Comparison of ENCODE assay signal across 7 cellular contexts in the genomic region with DNA sequence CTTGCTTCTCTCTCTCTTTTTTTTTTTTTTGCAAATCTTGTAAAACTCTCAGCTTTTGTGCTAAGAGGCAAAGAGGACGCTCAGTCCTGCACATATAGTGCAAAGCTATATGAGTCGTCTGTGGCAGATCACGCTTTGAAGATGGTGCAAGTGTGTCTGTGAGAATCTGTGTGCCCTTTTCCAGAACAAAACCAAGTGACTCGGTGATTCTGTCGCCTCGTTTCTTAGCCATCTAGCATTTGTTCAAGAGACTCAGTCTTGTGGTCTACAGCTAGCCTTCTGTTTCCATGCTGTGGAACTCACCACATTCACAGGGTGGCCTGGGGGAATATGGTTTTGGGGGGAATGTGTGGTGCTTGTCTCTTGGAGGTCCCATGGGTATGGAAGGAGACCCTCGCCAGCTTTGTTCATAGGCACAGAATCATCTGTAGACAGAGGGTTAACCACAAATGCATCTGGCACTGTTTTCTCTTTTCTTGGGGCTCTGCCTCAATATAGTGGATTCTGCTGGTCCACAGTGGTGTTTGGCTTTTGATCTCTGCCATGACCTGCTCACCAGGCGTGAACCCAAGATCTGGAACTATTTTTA.
DNase-seq lines count a peak whose midpoint lies in the region; ATAC-seq and TF ChIP-seq lines count a peak whose summit lies in the region.

No MANE protein-coding gene starts in this region.

- H3K9me2 ChIP-seq in Loucy (replicated peaks; ENCODE audit: low read depth, low read length) = no peaks in the 10 kb centered on the region

- no peak overlapping the region for H2AFZ ChIP-seq in Loucy (ENCODE audit: low read length)

- TF ChIP-seq CTCF in Loucy (conservative IDR thresholded peaks at IDR 0.05; ENCODE audit: low read length) (no peak), left lung (IDR thresholded peaks at IDR 0.05) (no peak)

- peaks cover 14% of the 10 kb centered on the region for H4K20me1 ChIP-seq in Loucy (ENCODE audit: insufficient read depth, low read length, poor library complexity, severe bottlenecking)

- H3K36me3 ChIP-seq in Loucy (ENCODE audit: insufficient read depth, low read length) = no peaks in the 10 kb centered on the region; the same call in 1 of the 2 replicates
- peaks cover 21% of the 10 kb centered on the region for H3K36me3 ChIP-seq in adipocyte (ENCODE audit: control insufficient read depth, insufficient read depth, low read length, severe bottlenecking)
- H3K36me3 ChIP-seq in left lung = no peaks in the 10 kb centered on the region
- H3K36me3 ChIP-seq in subcutaneous abdominal adipose tissue (ENCODE audit: control insufficient read depth in 5 of 5, insufficient read depth in 5 of 5, low read length in 5 of 5) = no peaks in the 10 kb centered on the region

- intact Hi-C loops in left lung (cut with DNase I) = loop anchor here in 1 of 2 donors (10.0 kb wide), 1 partner anchor 61 kb away; no protein-coding TSS in a partner anchor

- H3F3A ChIP-seq in Loucy (ENCODE audit: low read depth) = 0 out of 2 replicates have a peak, but pooled peaks cover 5% of the 10 kb centered on the region

- no peak for ATAC-seq in left lung
- no peak for ATAC-seq in esophagus mucosa

- H3K4me3 ChIP-seq in Loucy (ENCODE audit: low read length, poor library complexity, severe bottlenecking) (peak overlapping the region; percentile 70), adipocyte (ENCODE audit: low read length) (peak overlapping the region; percentile 54), left lung (peak overlapping the region in 1 of 2 donors; percentile 28), subcutaneous abdominal adipose tissue (ENCODE audit: low read depth in 1 of 5, low read length in 5 of 5) (peak overlapping the region; percentile 3 to 44 (median 27))

- H3K4me1 ChIP-seq in Loucy (ENCODE audit: insufficient read depth, low read length, poor library complexity, severe bottlenecking) = peaks cover 83% of the 10 kb centered on the region
- peaks cover 85% of the 10 kb centered on the region for H3K4me1 ChIP-seq in adipocyte (ENCODE audit: control insufficient read depth, insufficient read depth, low read length)
- peaks cover 36 to 77% of the 10 kb centered on the region in 2 donors for H3K4me1 ChIP-seq in left lung
- H3K4me1 ChIP-seq in subcutaneous abdominal adipose tissue (ENCODE audit: control insufficient read depth in 5 of 5, insufficient read depth in 5 of 5, low read length in 5 of 5) = peaks cover 14 to 83% (median 60%) of the 10 kb centered on the region in 5 donors

- no peak for DNase-seq in adipocyte (ENCODE audit: low read depth)
- DNase-seq in left lung = no peak
- DNase-seq in effector CD4-positive, alpha-beta T cell = no peak
- no peak for DNase-seq in GDM1 (lab: John Stamatoyannopoulos, UW)

- peaks cover 96% of the 10 kb centered on the region for H3K79me2 ChIP-seq in Loucy (ENCODE audit: insufficient read depth, low read length)

- H3K27me3 ChIP-seq in Loucy (ENCODE audit: insufficient read depth, low read length, poor library complexity, severe bottlenecking) = no peaks in the 10 kb centered on the region
- H3K27me3 ChIP-seq in adipocyte (replicated peaks; ENCODE audit: control insufficient read depth, insufficient read depth, low read length) = no peaks in the 10 kb centered on the region
- no peaks in the 10 kb centered on the region for H3K27me3 ChIP-seq in left lung
- H3K27me3 ChIP-seq in subcutaneous abdominal adipose tissue (ENCODE audit: control insufficient read depth in 5 of 5, insufficient read depth in 4 of 5, low read length in 5 of 5) = no peaks in the 10 kb centered on the region

- peak overlapping the region; percentile 86 for H3K4me2 ChIP-seq in Loucy (ENCODE audit: low read depth, low read length, poor library complexity, severe bottlenecking)

- peak overlapping the region; percentile 69 to 85 for H3K27ac ChIP-seq in left lung
- H3K27ac ChIP-seq in subcutaneous abdominal adipose tissue (ENCODE audit: low read depth, low read length) = peak overlapping the region; percentile 86

- no peaks in the 10 kb centered on the region for H3K9me3 ChIP-seq in Loucy (ENCODE audit: insufficient read depth, low read depth, low read length)
- H3K9me3 ChIP-seq in adipocyte (ENCODE audit: control insufficient read depth, low read length) = no peaks in the 10 kb centered on the region
- H3K9me3 ChIP-seq in left lung = no peaks in the 10 kb centered on the region
- no peaks in the 10 kb centered on the region for H3K9me3 ChIP-seq in subcutaneous abdominal adipose tissue (ENCODE audit: control insufficient read depth in 5 of 5, low read length in 5 of 5)

- H3K9ac ChIP-seq in Loucy (ENCODE audit: low read depth, low read length, poor library complexity, severe bottlenecking) (peak overlapping the region; percentile 62), adipocyte (ENCODE audit: low read length) (peak overlapping the region; percentile 65), subcutaneous abdominal adipose tissue (ENCODE audit: low read length in 5 of 5) (peak overlapping the region; percentile 5 to 58 (median 50))
